15 cellular contexts compared by ENCODE assay signal in the genomic region with DNA sequence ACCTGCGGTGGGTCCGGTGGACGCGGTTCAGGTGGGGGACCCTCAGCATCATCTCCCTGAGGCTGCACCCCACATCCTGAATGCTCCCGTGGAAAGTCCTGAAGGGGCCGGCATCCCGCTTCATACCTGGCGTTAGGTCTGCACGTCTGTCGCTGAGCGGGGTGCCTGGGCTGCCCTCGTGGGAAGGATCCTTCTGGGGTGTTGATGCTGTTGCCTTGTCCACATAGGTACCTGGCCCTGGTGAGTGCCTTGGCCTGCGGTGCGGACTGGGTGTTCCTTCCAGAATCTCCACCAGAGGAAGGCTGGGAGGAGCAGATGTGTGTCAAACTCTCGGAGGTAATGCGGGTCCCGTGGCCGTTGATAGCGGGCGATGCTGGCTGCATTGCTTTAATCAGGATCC.
"Had no signal": no experiment of that assay in that cellular context is flagged by ENCODE, and none has a peak within 500 bp of the region (broad histone marks: within the 10 kb centered on the region; RNA-seq: fewer than 3 reads in every experiment).

No MANE protein-coding gene starts in this region.

- H3K27me3 Mint-ChIP-seq: activated naive CD8-positive, alpha-beta T cell treated with anti-CD3 and anti-CD28 coated beads, Interleukin-2, amount 50 U/mL, for 24 hours; activated T-helper 17 cell treated with anti-CD3 and anti-CD28 coated beads, Interleukin-2, amount 50 U/mL, for 72 hours; central memory CD8-positive, alpha-beta T cell had no signal

- H3K4me3 Mint-ChIP-seq: activated naive CD4-positive, alpha-beta T cell treated with anti-CD3 and anti-CD28 coated beads for 36 hours; activated naive CD8-positive, alpha-beta T cell treated with anti-CD3 and anti-CD28 coated beads, Interleukin-2, amount 50 U/mL, for 24 hours; activated T-helper 17 cell treated with anti-CD3 and anti-CD28 coated beads, Interleukin-2, amount 50 U/mL, for 72 hours; central memory CD8-positive, alpha-beta T cell; neural crest cell had no signal

- H3K9me3 Mint-ChIP-seq: activated naive CD4-positive, alpha-beta T cell treated with anti-CD3 and anti-CD28 coated beads for 36 hours; activated naive CD8-positive, alpha-beta T cell treated with anti-CD3 and anti-CD28 coated beads, Interleukin-2, amount 50 U/mL, for 24 hours; activated T-helper 17 cell treated with anti-CD3 and anti-CD28 coated beads, Interleukin-2, amount 50 U/mL, for 72 hours; central memory CD8-positive, alpha-beta T cell; neural crest cell had no signal

- ATAC-seq: activated CD4-positive, CD25-positive, alpha-beta regulatory T cell treated with anti-CD3 and anti-CD28 coated beads, Interleukin-2, amount 50 U/mL, for 24 hours; activated naive CD8-positive, alpha-beta T cell treated with anti-CD3 and anti-CD28 coated beads, Interleukin-2, amount 50 U/mL, for 24 hours; activated T-helper 17 cell treated with anti-CD3 and anti-CD28 coated beads, Interleukin-2, amount 50 U/mL, for 72 hours had no signal

- H3K27ac Mint-ChIP-seq: activated naive CD4-positive, alpha-beta T cell treated with anti-CD3 and anti-CD28 coated beads for 36 hours; activated naive CD8-positive, alpha-beta T cell treated with anti-CD3 and anti-CD28 coated beads, Interleukin-2, amount 50 U/mL, for 24 hours had no signal

- H3K36me3 ChIP-seq: ovary had no signal

- DNase-seq: activated CD4-positive, alpha-beta T cell treated with anti-CD3 and anti-CD28 coated beads, Interleukin-2, amount 50 U/mL, for 1 hour; activated naive CD4-positive, alpha-beta T cell treated with anti-CD3 and anti-CD28 coated beads for 36 hours; activated naive CD8-positive, alpha-beta T cell treated with anti-CD3 and anti-CD28 coated beads, Interleukin-2, amount 50 U/mL, for 24 hours; erythroblast; ovary; stimulated activated CD4-positive, alpha-beta T cell treated with anti-CD3 and anti-CD28 coated beads, Interleukin-15, amount 100 ng/mL, for 24 hours; stimulated activated CD4-positive, alpha-beta T cell treated with anti-CD3 and anti-CD28 coated beads, Interleukin-4, amount 100 ng/mL, for 1 hour; stimulated activated naive CD4-positive, alpha-beta T cell; T-helper 9 cell; transverse colon had no signal

- H3K9me3 ChIP-seq: ovary, transverse colon had no signal

- H3K4me1 Mint-ChIP-seq: activated naive CD8-positive, alpha-beta T cell treated with anti-CD3 and anti-CD28 coated beads, Interleukin-2, amount 50 U/mL, for 24 hours; activated T-helper 17 cell treated with anti-CD3 and anti-CD28 coated beads, Interleukin-2, amount 50 U/mL, for 72 hours; central memory CD8-positive, alpha-beta T cell; neural crest cell had no signal

- H3K4me3 ChIP-seq: lung, ovary, transverse colon had no signal

- H3K27me3 ChIP-seq: ovary, transverse colon had no signal

- H3K27ac ChIP-seq: ovary, transverse colon had no signal
